In genomic region chr1:44212355-44213221, GRCh38 we compare ENCODE assay signal across 8 cellular contexts. TPM values are rescaled to one million over a fixed set of nuclear protein-coding genes. Genes with fewer than 3 reads are reported as not detected.
DNase-seq lines count a peak whose midpoint lies in the region; ATAC-seq and TF ChIP-seq lines count a peak whose summit lies in the region.

No MANE protein-coding gene starts in this region.

- H3K4me1 Mint-ChIP-seq in brain: peaks cover 39% of the 10 kb centered on the region

- H3K4me3 ChIP-seq in BE2C (ENCODE audit: low read depth, low read length) (peak overlapping the region; percentile 74), NB4 (ENCODE audit: low read depth, low read length) (peak overlapping the region; percentile 90), muscle layer of colon (ENCODE audit: low read depth in 1 of 2, low read length in 2 of 2) (peak overlapping the region; percentile 93 to 98)

- no peaks in the 10 kb centered on the region for H3K4me1 ChIP-seq in BE2C
- H3K4me1 ChIP-seq in muscle layer of colon (ENCODE audit: insufficient read depth, low read length): peaks cover 24% of the 10 kb centered on the region

- DNase-seq in BE2C (no peak), NB4 (ENCODE audit: low read depth) (peak; percentile 16), ureter (ENCODE audit: low spot score) (peak; percentile 39), NCI-H2227 treated with DMSO at 0.1 percent for 48 hours (lab: John Stamatoyannopoulos, UW) (no peak), AG20443 (ENCODE audit: low spot score) (no peak)

- no peaks in the 10 kb centered on the region for H3K9me3 Mint-ChIP-seq in brain

- no peaks in the 10 kb centered on the region for H3K36me3 ChIP-seq in BE2C
- H3K36me3 ChIP-seq in muscle layer of colon (ENCODE audit: insufficient read depth, low read length): peaks cover 23% of the 10 kb centered on the region

- peak overlapping the region; percentile 96 for H3K9ac ChIP-seq in muscle layer of colon (ENCODE audit: low read length)

- H3K27ac Mint-ChIP-seq in brain: peak overlapping the region; percentile 87 to 98 (median 91)

- H3K27me3 ChIP-seq in BE2C: no peaks in the 10 kb centered on the region
- no peaks in the 10 kb centered on the region for H3K27me3 ChIP-seq in muscle layer of colon (ENCODE audit: control insufficient read depth in 1 of 2, insufficient read depth in 2 of 2, low read length in 2 of 2)

- H3K27ac ChIP-seq in muscle layer of colon (ENCODE audit: low read depth, low read length): peak overlapping the region; percentile 53

- H3K36me3 Mint-ChIP-seq in brain: peaks cover 10% of the 10 kb centered on the region

- H3K9me3 ChIP-seq in BE2C: no peaks in the 10 kb centered on the region
- no peaks in the 10 kb centered on the region for H3K9me3 ChIP-seq in muscle layer of colon (ENCODE audit: low read length)

- peaks cover 10% of the 10 kb centered on the region for H3K27me3 Mint-ChIP-seq in brain

- TF ChIP-seq CTCF in BE2C (IDR thresholded peaks at IDR 0.05; ENCODE audit: low read depth, low read length): no peak
- TF ChIP-seq CTCF in NB4 (IDR thresholded peaks at IDR 0.05; ENCODE audit: low read depth, low read length): no peak
- TF ChIP-seq CTCF in brain (conservative IDR thresholded peaks at IDR 0.05): no peak

- peak overlapping the region; percentile 89 to 94 (median 92) for H3K4me3 Mint-ChIP-seq in brain

- ATAC-seq in GM21367 (IDR thresholded peaks at IDR 0.05; ENCODE audit: unreplicated experiment): no peak

- TF ChIP-seq POLR2A in NB4 (IDR thresholded peaks at IDR 0.05; ENCODE audit: extremely low read depth, insufficient read length): no peak

RNA-seq across cellular contexts. Expression of gene DMAP1, which starts 0.7 kb away (rescaled TPM):
- 54.0 TPM for polyA plus RNA-seq in BE2C (2012; ENCODE audit: insufficient read depth, insufficient read length, low read depth)
- polyA plus RNA-seq in brain (ENCODE audit: insufficient read depth, low read depth, low replicate concordance): 69.6 TPM
- 47.6 TPM for total RNA-seq in ureter

Comparison
In these comparisons a context has a peak if more than half of its experiments do, and no peak if none do; other contexts are left out.
1. DNase-seq: peak in NB4 (single experiment) and ureter (single experiment); none in BE2C (single experiment), NCI-H2227 treated with DMSO at 0.1 percent for 48 hours (single experiment) and AG20443 (single experiment).
2. Peak in every context shown above with its lines, with median percentiles within 50 percentile points of each other: H3K4me3 ChIP-seq.